1 cellular context compared by ENCODE assay signal in the genomic region with DNA sequence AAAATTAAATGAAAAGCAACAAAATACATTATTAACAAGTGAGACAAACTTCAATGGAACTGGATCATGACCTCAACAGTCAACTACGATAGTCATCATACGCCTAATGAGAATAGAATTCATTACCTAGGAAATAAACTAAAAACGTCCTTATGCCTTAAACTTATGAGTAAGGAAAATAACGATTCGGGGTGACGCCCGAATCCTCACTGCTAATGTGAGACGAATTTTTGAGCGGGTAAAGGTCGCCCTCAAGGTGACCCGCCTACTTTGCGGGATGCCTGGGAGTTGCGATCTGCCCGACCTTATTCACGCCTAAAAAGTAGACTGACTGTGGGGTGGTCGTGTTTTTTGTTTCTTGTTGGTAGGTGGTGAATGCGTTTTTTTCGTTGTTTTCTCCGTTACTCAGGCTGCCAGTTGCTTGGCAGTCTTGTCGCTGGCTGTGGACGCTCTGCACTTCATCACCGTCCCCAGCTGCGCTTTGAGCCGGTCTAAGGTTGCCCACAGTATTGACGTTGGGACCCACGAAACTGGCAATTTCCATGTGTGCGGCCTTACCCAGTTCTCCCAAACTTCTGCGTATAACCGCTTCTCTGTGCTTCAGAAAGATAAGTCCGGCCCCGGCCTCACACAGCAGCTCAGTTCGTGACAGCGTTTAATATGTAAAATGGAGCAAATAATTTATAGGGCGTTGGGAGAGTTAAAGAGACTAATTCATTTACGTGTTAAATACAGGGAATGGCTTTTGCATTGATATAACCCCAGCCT.
TF ChIP-seq lines count a peak whose summit lies in the region.

No MANE protein-coding gene starts in this region.

TF ChIP-seq in K562, 482 proteins besides CTCF, POLR2A, EP300 and RAD21 (continued from another document and continues in another):
- TF ChIP-seq KDM2B (CRISPR knock-in tag; IDR thresholded peaks at IDR 0.05): no peak
- peak; percentile 22; the same call in 1 of the 2 replicates for TF ChIP-seq ZNF197 (CRISPR knock-in tag; IDR thresholded peaks at IDR 0.05; ENCODE audit: low read depth)
- TF ChIP-seq, protein P1, sequence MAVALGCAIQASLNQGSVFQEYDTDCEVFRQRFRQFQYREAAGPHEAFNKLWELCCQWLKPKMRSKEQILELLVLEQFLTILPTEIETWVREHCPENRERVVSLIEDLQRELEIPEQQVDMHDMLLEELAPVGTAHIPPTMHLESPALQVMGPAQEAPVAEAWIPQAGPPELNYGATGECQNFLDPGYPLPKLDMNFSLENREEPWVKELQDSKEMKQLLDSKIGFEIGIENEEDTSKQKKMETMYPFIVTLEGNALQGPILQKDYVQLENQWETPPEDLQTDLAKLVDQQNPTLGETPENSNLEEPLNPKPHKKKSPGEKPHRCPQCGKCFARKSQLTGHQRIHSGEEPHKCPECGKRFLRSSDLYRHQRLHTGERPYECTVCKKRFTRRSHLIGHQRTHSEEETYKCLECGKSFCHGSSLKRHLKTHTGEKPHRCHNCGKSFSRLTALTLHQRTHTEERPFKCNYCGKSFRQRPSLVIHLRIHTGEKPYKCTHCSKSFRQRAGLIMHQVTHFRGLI (CRISPR knock-in tag; IDR thresholded peaks at IDR 0.05): no peak
- peak; percentile 73; the same call in 1 of the 2 replicates for TF ChIP-seq ZNF175 (CRISPR knock-in tag; IDR thresholded peaks at IDR 0.05; ENCODE audit: low read depth)
- no peak for TF ChIP-seq PYGO2 (tag; IDR thresholded peaks at IDR 0.05)
- TF ChIP-seq PHTF2 (CRISPR knock-in tag; IDR thresholded peaks at IDR 0.05): peak; percentile 79
- TF ChIP-seq ZNF165 (CRISPR knock-in tag; IDR thresholded peaks at IDR 0.05; ENCODE audit: borderline replicate concordance): no peak
- peak; percentile 73; the same call in 1 of the 2 replicates for TF ChIP-seq LARP7 (IDR thresholded peaks at IDR 0.05)
- peak; percentile 93; the same call in 1 of the 2 replicates for TF ChIP-seq GATAD2B (IDR thresholded peaks at IDR 0.05; ENCODE audit: borderline replicate concordance)
- peak; percentile 73; the same call in 1 of the 2 replicates for TF ChIP-seq KLF13 (tag; IDR thresholded peaks at IDR 0.05; ENCODE audit: borderline replicate concordance, low read depth)
- peak; percentile 70 for TF ChIP-seq U2AF1 (optimal IDR thresholded peaks at IDR 0.05; ENCODE audit: low read depth, low read length)
- TF ChIP-seq ZNF41 (CRISPR knock-in tag; conservative IDR thresholded peaks at IDR 0.05): peak; percentile 77
- TF ChIP-seq PHB (CRISPR knock-in tag; IDR thresholded peaks at IDR 0.05): peak; percentile 99
- peak; percentile 20 for TF ChIP-seq MEIS2 (IDR thresholded peaks at IDR 0.05; ENCODE audit: partially characterized antibody)
- TF ChIP-seq, protein P2, sequence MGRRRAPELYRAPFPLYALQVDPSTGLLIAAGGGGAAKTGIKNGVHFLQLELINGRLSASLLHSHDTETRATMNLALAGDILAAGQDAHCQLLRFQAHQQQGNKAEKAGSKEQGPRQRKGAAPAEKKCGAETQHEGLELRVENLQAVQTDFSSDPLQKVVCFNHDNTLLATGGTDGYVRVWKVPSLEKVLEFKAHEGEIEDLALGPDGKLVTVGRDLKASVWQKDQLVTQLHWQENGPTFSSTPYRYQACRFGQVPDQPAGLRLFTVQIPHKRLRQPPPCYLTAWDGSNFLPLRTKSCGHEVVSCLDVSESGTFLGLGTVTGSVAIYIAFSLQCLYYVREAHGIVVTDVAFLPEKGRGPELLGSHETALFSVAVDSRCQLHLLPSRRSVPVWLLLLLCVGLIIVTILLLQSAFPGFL (CRISPR knock-in tag; IDR thresholded peaks at IDR 0.05): no peak
- TF ChIP-seq KAT8 (IDR thresholded peaks at IDR 0.05; ENCODE audit: low read depth): no peak
- peak; percentile 35 for TF ChIP-seq ZFP36 (IDR thresholded peaks at IDR 0.05; ENCODE audit: low read depth, low read length, partially characterized antibody)
- TF ChIP-seq, protein P3, sequence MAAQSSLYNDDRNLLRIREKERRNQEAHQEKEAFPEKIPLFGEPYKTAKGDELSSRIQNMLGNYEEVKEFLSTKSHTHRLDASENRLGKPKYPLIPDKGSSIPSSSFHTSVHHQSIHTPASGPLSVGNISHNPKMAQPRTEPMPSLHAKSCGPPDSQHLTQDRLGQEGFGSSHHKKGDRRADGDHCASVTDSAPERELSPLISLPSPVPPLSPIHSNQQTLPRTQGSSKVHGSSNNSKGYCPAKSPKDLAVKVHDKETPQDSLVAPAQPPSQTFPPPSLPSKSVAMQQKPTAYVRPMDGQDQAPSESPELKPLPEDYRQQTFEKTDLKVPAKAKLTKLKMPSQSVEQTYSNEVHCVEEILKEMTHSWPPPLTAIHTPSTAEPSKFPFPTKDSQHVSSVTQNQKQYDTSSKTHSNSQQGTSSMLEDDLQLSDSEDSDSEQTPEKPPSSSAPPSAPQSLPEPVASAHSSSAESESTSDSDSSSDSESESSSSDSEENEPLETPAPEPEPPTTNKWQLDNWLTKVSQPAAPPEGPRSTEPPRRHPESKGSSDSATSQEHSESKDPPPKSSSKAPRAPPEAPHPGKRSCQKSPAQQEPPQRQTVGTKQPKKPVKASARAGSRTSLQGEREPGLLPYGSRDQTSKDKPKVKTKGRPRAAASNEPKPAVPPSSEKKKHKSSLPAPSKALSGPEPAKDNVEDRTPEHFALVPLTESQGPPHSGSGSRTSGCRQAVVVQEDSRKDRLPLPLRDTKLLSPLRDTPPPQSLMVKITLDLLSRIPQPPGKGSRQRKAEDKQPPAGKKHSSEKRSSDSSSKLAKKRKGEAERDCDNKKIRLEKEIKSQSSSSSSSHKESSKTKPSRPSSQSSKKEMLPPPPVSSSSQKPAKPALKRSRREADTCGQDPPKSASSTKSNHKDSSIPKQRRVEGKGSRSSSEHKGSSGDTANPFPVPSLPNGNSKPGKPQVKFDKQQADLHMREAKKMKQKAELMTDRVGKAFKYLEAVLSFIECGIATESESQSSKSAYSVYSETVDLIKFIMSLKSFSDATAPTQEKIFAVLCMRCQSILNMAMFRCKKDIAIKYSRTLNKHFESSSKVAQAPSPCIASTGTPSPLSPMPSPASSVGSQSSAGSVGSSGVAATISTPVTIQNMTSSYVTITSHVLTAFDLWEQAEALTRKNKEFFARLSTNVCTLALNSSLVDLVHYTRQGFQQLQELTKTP (IDR thresholded peaks at IDR 0.05; ENCODE audit: low read depth in 1 of 2, partially characterized antibody in 2 of 2): peak; percentile 87 to 95
- TF ChIP-seq MAFK (IDR thresholded peaks at IDR 0.05; ENCODE audit: low read length): peak; percentile 47; the same call in 1 of the 2 replicates
- peak; percentile 87 for TF ChIP-seq POLR2G (IDR thresholded peaks at IDR 0.05; ENCODE audit: low read depth, low read length)
- TF ChIP-seq, protein P4, sequence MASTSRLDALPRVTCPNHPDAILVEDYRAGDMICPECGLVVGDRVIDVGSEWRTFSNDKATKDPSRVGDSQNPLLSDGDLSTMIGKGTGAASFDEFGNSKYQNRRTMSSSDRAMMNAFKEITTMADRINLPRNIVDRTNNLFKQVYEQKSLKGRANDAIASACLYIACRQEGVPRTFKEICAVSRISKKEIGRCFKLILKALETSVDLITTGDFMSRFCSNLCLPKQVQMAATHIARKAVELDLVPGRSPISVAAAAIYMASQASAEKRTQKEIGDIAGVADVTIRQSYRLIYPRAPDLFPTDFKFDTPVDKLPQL (IDR thresholded peaks at IDR 0.05; ENCODE audit: extremely low read depth, insufficient read length): peak; percentile 96
- TF ChIP-seq GABPA (tag; conservative IDR thresholded peaks at IDR 0.05; ENCODE audit: low read depth): peak; percentile 93
- peak in 1 of 2 experiments; percentile 37; a peak in 1 of 4 replicates for TF ChIP-seq TRIM24 (IDR thresholded peaks at IDR 0.05)
- peak; percentile 97 for TF ChIP-seq NUFIP1 (IDR thresholded peaks at IDR 0.05; ENCODE audit: partially characterized antibody)
- peak; percentile 100 for TF ChIP-seq POLR2B (IDR thresholded peaks at IDR 0.05; ENCODE audit: low read depth, partially characterized antibody)
- TF ChIP-seq TCF7 (IDR thresholded peaks at IDR 0.05; ENCODE audit: borderline replicate concordance): peak; percentile 83; the same call in 1 of the 2 replicates
- no peak for TF ChIP-seq COPS2 (conservative IDR thresholded peaks at IDR 0.05)
- TF ChIP-seq SMAD3 (CRISPR knock-in tag; conservative IDR thresholded peaks at IDR 0.05): peak; percentile 79
- TF ChIP-seq, protein P5, sequence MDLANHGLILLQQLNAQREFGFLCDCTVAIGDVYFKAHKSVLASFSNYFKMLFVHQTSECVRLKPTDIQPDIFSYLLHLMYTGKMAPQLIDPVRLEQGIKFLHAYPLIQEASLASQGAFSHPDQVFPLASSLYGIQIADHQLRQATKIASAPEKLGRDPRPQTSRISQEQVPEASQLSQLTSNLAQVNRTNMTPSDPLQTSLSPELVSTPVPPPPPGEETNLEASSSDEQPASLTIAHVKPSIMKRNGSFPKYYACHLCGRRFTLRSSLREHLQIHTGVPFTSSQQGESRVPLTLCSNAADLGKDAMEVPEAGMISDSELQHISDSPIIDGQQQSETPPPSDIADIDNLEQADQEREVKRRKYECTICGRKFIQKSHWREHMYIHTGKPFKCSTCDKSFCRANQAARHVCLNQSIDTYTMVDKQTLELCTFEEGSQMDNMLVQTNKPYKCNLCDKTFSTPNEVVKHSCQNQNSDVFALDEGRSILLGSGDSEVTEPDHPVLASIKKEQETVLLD (IDR thresholded peaks at IDR 0.05): no peak; the same call in 1 of the 2 replicates
- TF ChIP-seq, protein P6, sequence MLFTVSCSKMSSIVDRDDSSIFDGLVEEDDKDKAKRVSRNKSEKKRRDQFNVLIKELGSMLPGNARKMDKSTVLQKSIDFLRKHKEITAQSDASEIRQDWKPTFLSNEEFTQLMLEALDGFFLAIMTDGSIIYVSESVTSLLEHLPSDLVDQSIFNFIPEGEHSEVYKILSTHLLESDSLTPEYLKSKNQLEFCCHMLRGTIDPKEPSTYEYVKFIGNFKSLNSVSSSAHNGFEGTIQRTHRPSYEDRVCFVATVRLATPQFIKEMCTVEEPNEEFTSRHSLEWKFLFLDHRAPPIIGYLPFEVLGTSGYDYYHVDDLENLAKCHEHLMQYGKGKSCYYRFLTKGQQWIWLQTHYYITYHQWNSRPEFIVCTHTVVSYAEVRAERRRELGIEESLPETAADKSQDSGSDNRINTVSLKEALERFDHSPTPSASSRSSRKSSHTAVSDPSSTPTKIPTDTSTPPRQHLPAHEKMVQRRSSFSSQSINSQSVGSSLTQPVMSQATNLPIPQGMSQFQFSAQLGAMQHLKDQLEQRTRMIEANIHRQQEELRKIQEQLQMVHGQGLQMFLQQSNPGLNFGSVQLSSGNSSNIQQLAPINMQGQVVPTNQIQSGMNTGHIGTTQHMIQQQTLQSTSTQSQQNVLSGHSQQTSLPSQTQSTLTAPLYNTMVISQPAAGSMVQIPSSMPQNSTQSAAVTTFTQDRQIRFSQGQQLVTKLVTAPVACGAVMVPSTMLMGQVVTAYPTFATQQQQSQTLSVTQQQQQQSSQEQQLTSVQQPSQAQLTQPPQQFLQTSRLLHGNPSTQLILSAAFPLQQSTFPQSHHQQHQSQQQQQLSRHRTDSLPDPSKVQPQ (CRISPR knock-in tag; IDR thresholded peaks at IDR 0.05; ENCODE audit: borderline replicate concordance): no peak
- peak; percentile 53 for TF ChIP-seq ZFP1 (CRISPR knock-in tag; IDR thresholded peaks at IDR 0.05)
- peak; percentile 100 for TF ChIP-seq SUPT5H (IDR thresholded peaks at IDR 0.05)
- peak; percentile 97 for TF ChIP-seq EWSR1 (IDR thresholded peaks at IDR 0.05; ENCODE audit: borderline replicate concordance, low read depth, partially characterized antibody)
- peak; percentile 61 for TF ChIP-seq KLF16 (IDR thresholded peaks at IDR 0.05)
- TF ChIP-seq BHLHE40 (IDR thresholded peaks at IDR 0.05; ENCODE audit: low read length): no peak
- TF ChIP-seq, protein P7, sequence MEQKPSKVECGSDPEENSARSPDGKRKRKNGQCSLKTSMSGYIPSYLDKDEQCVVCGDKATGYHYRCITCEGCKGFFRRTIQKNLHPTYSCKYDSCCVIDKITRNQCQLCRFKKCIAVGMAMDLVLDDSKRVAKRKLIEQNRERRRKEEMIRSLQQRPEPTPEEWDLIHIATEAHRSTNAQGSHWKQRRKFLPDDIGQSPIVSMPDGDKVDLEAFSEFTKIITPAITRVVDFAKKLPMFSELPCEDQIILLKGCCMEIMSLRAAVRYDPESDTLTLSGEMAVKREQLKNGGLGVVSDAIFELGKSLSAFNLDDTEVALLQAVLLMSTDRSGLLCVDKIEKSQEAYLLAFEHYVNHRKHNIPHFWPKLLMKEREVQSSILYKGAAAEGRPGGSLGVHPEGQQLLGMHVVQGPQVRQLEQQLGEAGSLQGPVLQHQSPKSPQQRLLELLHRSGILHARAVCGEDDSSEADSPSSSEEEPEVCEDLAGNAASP (IDR thresholded peaks at IDR 0.05): no peak
- TF ChIP-seq SAFB2 (IDR thresholded peaks at IDR 0.05; ENCODE audit: borderline replicate concordance, low read depth, low read length, severe bottlenecking): no peak
- TF ChIP-seq XRCC3 (IDR thresholded peaks at IDR 0.05): no peak; the same call in 1 of the 2 replicates
- TF ChIP-seq, protein P8, sequence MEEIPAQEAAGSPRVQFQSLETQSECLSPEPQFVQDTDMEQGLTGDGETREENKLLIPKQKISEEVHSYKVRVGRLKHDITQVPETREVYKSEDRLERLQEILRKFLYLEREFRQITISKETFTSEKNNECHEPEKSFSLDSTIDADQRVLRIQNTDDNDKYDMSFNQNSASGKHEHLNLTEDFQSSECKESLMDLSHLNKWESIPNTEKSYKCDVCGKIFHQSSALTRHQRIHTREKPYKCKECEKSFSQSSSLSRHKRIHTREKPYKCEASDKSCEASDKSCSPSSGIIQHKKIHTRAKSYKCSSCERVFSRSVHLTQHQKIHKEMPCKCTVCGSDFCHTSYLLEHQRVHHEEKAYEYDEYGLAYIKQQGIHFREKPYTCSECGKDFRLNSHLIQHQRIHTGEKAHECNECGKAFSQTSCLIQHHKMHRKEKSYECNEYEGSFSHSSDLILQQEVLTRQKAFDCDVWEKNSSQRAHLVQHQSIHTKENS (CRISPR knock-in tag; IDR thresholded peaks at IDR 0.05): peak; percentile 82; the same call in 1 of the 2 replicates
- TF ChIP-seq ZNF133 (CRISPR knock-in tag; IDR thresholded peaks at IDR 0.05): no peak
- TF ChIP-seq BACH1 (tag; IDR thresholded peaks at IDR 0.05): peak; percentile 74
- TF ChIP-seq, protein P9, sequence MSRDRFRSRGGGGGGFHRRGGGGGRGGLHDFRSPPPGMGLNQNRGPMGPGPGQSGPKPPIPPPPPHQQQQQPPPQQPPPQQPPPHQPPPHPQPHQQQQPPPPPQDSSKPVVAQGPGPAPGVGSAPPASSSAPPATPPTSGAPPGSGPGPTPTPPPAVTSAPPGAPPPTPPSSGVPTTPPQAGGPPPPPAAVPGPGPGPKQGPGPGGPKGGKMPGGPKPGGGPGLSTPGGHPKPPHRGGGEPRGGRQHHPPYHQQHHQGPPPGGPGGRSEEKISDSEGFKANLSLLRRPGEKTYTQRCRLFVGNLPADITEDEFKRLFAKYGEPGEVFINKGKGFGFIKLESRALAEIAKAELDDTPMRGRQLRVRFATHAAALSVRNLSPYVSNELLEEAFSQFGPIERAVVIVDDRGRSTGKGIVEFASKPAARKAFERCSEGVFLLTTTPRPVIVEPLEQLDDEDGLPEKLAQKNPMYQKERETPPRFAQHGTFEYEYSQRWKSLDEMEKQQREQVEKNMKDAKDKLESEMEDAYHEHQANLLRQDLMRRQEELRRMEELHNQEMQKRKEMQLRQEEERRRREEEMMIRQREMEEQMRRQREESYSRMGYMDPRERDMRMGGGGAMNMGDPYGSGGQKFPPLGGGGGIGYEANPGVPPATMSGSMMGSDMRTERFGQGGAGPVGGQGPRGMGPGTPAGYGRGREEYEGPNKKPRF (IDR thresholded peaks at IDR 0.05; ENCODE audit: low read depth, low read length): peak; percentile 67; the same call in 1 of the 2 replicates
- no peak for TF ChIP-seq MTF1 (CRISPR knock-in tag; IDR thresholded peaks at IDR 0.05; ENCODE audit: borderline replicate concordance)
- peak; percentile 49 to 57; a peak in 1 of 4 replicates for TF ChIP-seq RCOR1 (IDR thresholded peaks at IDR 0.05; ENCODE audit: borderline replicate concordance in 1 of 2, low read depth in 2 of 2, low read length in 2 of 2)
- peak; percentile 37; the same call in 1 of the 2 replicates for TF ChIP-seq ZNF324 (CRISPR knock-in tag; IDR thresholded peaks at IDR 0.05)
- no peak; the same call in 1 of the 2 replicates for TF ChIP-seq ZNF263 (CRISPR knock-in tag; IDR thresholded peaks at IDR 0.05; ENCODE audit: borderline replicate concordance)
